34 cellular contexts compared by ENCODE assay signal in genomic region chr2:50781646-50782045, GRCh38.
"Had no signal": no experiment of that assay in that cellular context is flagged by ENCODE, and none has a peak within 500 bp of the region (broad histone marks: within the 10 kb centered on the region; RNA-seq: fewer than 3 reads in every experiment).

No MANE protein-coding gene starts in this region.

- H3K4me3 Mint-ChIP-seq: activated B cell treated with CpG ODN at 0.5 μM for 24 hours; activated CD4-positive, alpha-beta memory T cell treated with anti-CD3 and anti-CD28 coated beads for 36 hours; activated CD4-positive, alpha-beta T cell treated with anti-CD3 and anti-CD28 coated beads, Interleukin-2, amount 10 ng/mL, durations not matched to agents 24 days and 14 days; activated CD8-positive, alpha-beta T cell treated with anti-CD3 and anti-CD28 coated beads for 36 hours; activated naive CD4-positive, alpha-beta T cell treated with anti-CD3 and anti-CD28 coated beads for 36 hours; activated naive CD8-positive, alpha-beta T cell treated with anti-CD3 and anti-CD28 coated beads for 36 hours; activated T-cell treated with anti-CD3 and anti-CD28 coated beads, Interleukin-2, amount 50 U/mL, for 4 hours; activated T-cell treated with anti-CD3 and anti-CD28 coated beads, Interleukin-2, amount 50 U/mL, for 72 hours; activated T-helper 1 cell treated with anti-CD3 and anti-CD28 coated beads, Interleukin-12 subunit alpha, Interleukin-12 subunit beta, Interleukin-2, Interleukin-4 antibody, amounts not matched to agents 30 ng/mL and 10 ng/mL and 1 ng/mL, durations not matched to agents 14 hours and 24 hours and 36 hours; activated T-helper 17 cell treated with anti-CD3 and anti-CD28 coated beads, Interleukin-2, amount 50 U/mL, for 72 hours; T-helper 1 cell treated with Interleukin-12 subunit alpha and Interleukin-12 subunit beta and Interleukin-4 antibody, amounts not matched to agents 30 μg/mL and 1 μg/mL, for 36 hours; T-helper 2 cell treated with Interferon-gamma antibody and Interleukin-4, amounts not matched to agents 5 μg/mL and 100 μg/mL, for 36 hours had no signal

- H3K27me3 Mint-ChIP-seq: activated B cell treated with CpG ODN at 0.5 μM for 24 hours; activated CD4-positive, alpha-beta memory T cell treated with anti-CD3 and anti-CD28 coated beads for 36 hours; activated CD4-positive, alpha-beta T cell treated with anti-CD3 and anti-CD28 coated beads, Interleukin-2, amount 10 ng/mL, durations not matched to agents 24 days and 14 days; activated CD8-positive, alpha-beta T cell treated with anti-CD3 and anti-CD28 coated beads for 36 hours; activated naive CD8-positive, alpha-beta T cell treated with anti-CD3 and anti-CD28 coated beads for 36 hours; activated T-helper 17 cell treated with anti-CD3 and anti-CD28 coated beads, Interleukin-2, amount 50 U/mL, for 72 hours had no signal

- H3K4me1 Mint-ChIP-seq: activated B cell treated with CpG ODN at 0.5 μM for 24 hours; activated CD4-positive, alpha-beta T cell treated with anti-CD3 and anti-CD28 coated beads, Interleukin-2, amount 10 ng/mL, durations not matched to agents 24 days and 14 days; activated naive CD8-positive, alpha-beta T cell treated with anti-CD3 and anti-CD28 coated beads for 36 hours; activated T-helper 17 cell treated with anti-CD3 and anti-CD28 coated beads, Interleukin-2, amount 50 U/mL, for 72 hours had no signal

- H3K36me3 Mint-ChIP-seq: activated CD4-positive, alpha-beta memory T cell treated with anti-CD3 and anti-CD28 coated beads for 36 hours; activated naive CD4-positive, alpha-beta T cell treated with anti-CD3 and anti-CD28 coated beads, Interleukin-2, amount 50 U/mL, for 72 hours; activated naive CD8-positive, alpha-beta T cell treated with anti-CD3 and anti-CD28 coated beads for 36 hours had no signal

- H3K27ac Mint-ChIP-seq: activated B cell treated with CpG ODN at 0.5 μM for 24 hours; activated CD4-positive, alpha-beta memory T cell treated with anti-CD3 and anti-CD28 coated beads for 36 hours; activated CD4-positive, alpha-beta T cell treated with anti-CD3 and anti-CD28 coated beads, Interleukin-2, amount 10 ng/mL, durations not matched to agents 24 days and 14 days; activated CD8-positive, alpha-beta T cell treated with anti-CD3 and anti-CD28 coated beads for 36 hours; activated naive CD4-positive, alpha-beta T cell treated with anti-CD3 and anti-CD28 coated beads for 36 hours; activated naive CD4-positive, alpha-beta T cell treated with anti-CD3 and anti-CD28 coated beads, Interleukin-2, amount 50 U/mL, for 72 hours; activated naive CD8-positive, alpha-beta T cell treated with anti-CD3 and anti-CD28 coated beads for 36 hours; activated T-cell treated with anti-CD3 and anti-CD28 coated beads, Interleukin-2, amount 50 U/mL, for 72 hours; activated T-helper 1 cell treated with anti-CD3 and anti-CD28 coated beads, Interleukin-12 subunit alpha, Interleukin-12 subunit beta, Interleukin-2, Interleukin-4 antibody, amounts not matched to agents 30 ng/mL and 10 ng/mL and 1 ng/mL, durations not matched to agents 14 hours and 24 hours and 36 hours; activated T-helper 17 cell treated with anti-CD3 and anti-CD28 coated beads, Interleukin-2, amount 50 U/mL, for 72 hours; T-helper 1 cell treated with Interleukin-12 subunit alpha and Interleukin-12 subunit beta and Interleukin-4 antibody, amounts not matched to agents 30 μg/mL and 1 μg/mL, for 36 hours; T-helper 2 cell treated with Interferon-gamma antibody and Interleukin-4, amounts not matched to agents 5 μg/mL and 100 μg/mL, for 36 hours had no signal

- H3K9me3 Mint-ChIP-seq: activated CD4-positive, alpha-beta T cell treated with anti-CD3 and anti-CD28 coated beads, Interleukin-2, amount 10 ng/mL, durations not matched to agents 24 days and 14 days had no signal

- DNase-seq: activated B cell treated with CpG ODN at 0.5 μM for 24 hours; activated CD4-positive, alpha-beta memory T cell treated with anti-CD3 and anti-CD28 coated beads for 36 hours; activated CD4-positive, alpha-beta T cell treated with anti-CD3 and anti-CD28 coated beads for 4 hours; activated CD4-positive, alpha-beta T cell treated with anti-CD3 and anti-CD28 coated beads, Interleukin-2, amount 10 ng/mL, durations not matched to agents 24 days and 14 days; activated CD4-positive, alpha-beta T cell treated with anti-CD3 and anti-CD28 coated beads, Interleukin-2, amount 50 U/mL, for 1 hour; activated CD4-positive, alpha-beta T cell treated with anti-CD3 and anti-CD28 coated beads, Interleukin-2, amount 50 U/mL, for 4 hours; activated CD4-positive, CD25-positive, alpha-beta regulatory T cell treated with anti-CD3 and anti-CD28 coated beads, Interleukin-2, amount 50 U/mL, for 72 hours; activated CD8-positive, alpha-beta memory T cell treated with anti-CD3 and anti-CD28 coated beads, Interleukin-2, amount 50 U/mL, for 4 hours; activated CD8-positive, alpha-beta T cell treated with anti-CD3 and anti-CD28 coated beads for 36 hours; activated effector memory CD4-positive, alpha-beta T cell treated with anti-CD3 and anti-CD28 coated beads, Interleukin-2, amount 50 U/mL, for 16 hours; activated gamma-delta T cell treated with Interleukin-2 at 50 U/mL for 16 hours; activated naive CD4-positive, alpha-beta T cell; activated naive CD4-positive, alpha-beta T cell treated with anti-CD3 and anti-CD28 coated beads for 36 hours; activated naive CD4-positive, alpha-beta T cell treated with anti-CD3 and anti-CD28 coated beads, Interleukin-2, amount 50 U/mL, for 16 hours; activated naive CD8-positive, alpha-beta T cell treated with anti-CD3 and anti-CD28 coated beads for 36 hours; activated T-cell treated with anti-CD3 and anti-CD28 coated beads for 4 hours; activated T-cell treated with anti-CD3 and anti-CD28 coated beads, Interleukin-2, amount 50 U/mL, for 1 hour; activated T-cell treated with anti-CD3 and anti-CD28 coated beads, Interleukin-2, amount 50 U/mL, for 4 hours; activated T-cell treated with anti-CD3 and anti-CD28 coated beads, Interleukin-2, amount 50 U/mL, for 72 hours; adrenal gland; amniotic stem cell; aorta; body of pancreas; brain microvascular endothelial cell; central memory CD4-positive, alpha-beta T cell; cerebellar nuclear complex; T-helper 1 cell; T-helper 2 cell; T-helper 9 cell had no signal
